ENCODE assay signal across 22 cellular contexts in genomic region chr10:61028861-61029361, GRCh38.
DNase-seq lines count a peak whose midpoint lies in the region; ATAC-seq, FAIRE-seq and TF ChIP-seq lines count a peak whose summit lies in the region.
"Had no signal": no experiment of that assay in that cellular context is flagged by ENCODE, and none has a peak within 500 bp of the region (broad histone marks: within the 10 kb centered on the region; RNA-seq: fewer than 3 reads in every experiment).

No MANE protein-coding gene starts in this region.

- DNase-seq in AG09309 (ENCODE audit: low read depth) (peak; percentile 27), bronchial epithelial cell (ENCODE audit: low read depth) (peak; percentile 81), kidney epithelial cell (ENCODE audit: low read depth) (peak; percentile 75), posterior vena cava (ENCODE audit: low spot score) (no peak), D341Med (ENCODE audit: low spot score) (no peak), right atrium auricular region (ENCODE audit: low spot score) (no peak)
- DNase-seq: ACHN; activated CD4-positive, alpha-beta T cell treated with anti-CD3 and anti-CD28 coated beads for 1 hour; activated CD8-positive, alpha-beta memory T cell treated with anti-CD3 and anti-CD28 coated beads, Interleukin-2, amount 10 ng/mL, durations not matched to agents 7 days and 5 days; activated effector memory CD4-positive, alpha-beta T cell treated with Interleukin-2 at 50 U/mL for 16 hours; dorsolateral prefrontal cortex; GOT3; lower lobe of right lung; NCI-H1694; NCI-H345; nephron progenitor cell had no signal

- TF ChIP-seq RAD21 in Ishikawa (IDR thresholded peaks at IDR 0.05; ENCODE audit: low read depth) = no peak

- H3K4me3 ChIP-seq in AG09309 (ENCODE audit: control insufficient read depth, low read depth, low read length) (no peak overlapping the region), bronchial epithelial cell (ENCODE audit: low read depth, low read length) (no peak overlapping the region), kidney epithelial cell (ENCODE audit: low read depth, low read length) (no peak overlapping the region), right atrium auricular region (no peak overlapping the region)
- H3K4me3 ChIP-seq: ascending aorta, dorsolateral prefrontal cortex, lower lobe of right lung, vagina had no signal

- no peaks in the 10 kb centered on the region for H3K9me3 ChIP-seq in right atrium auricular region
- H3K9me3 ChIP-seq: ascending aorta, lower lobe of right lung, vagina had no signal

- TF ChIP-seq CTCF in AG09309 (IDR thresholded peaks at IDR 0.05; ENCODE audit: control insufficient read depth, insufficient read depth, low read depth, low read length, missing control alignments) (no peak), bronchial epithelial cell (IDR thresholded peaks at IDR 0.05; ENCODE audit: insufficient read depth, low read length, severe bottlenecking) (no peak), kidney epithelial cell (IDR thresholded peaks at IDR 0.05; ENCODE audit: insufficient read depth, low read length, poor library complexity, severe bottlenecking) (no peak), right atrium auricular region (IDR thresholded peaks at IDR 0.05) (no peak)

- H3K27me3 ChIP-seq in bronchial epithelial cell (ENCODE audit: control insufficient read depth, insufficient read depth, low read length) (no peaks in the 10 kb centered on the region), kidney epithelial cell (ENCODE audit: control insufficient read depth, insufficient read depth, low read length) (no peaks in the 10 kb centered on the region), right atrium auricular region (no peaks in the 10 kb centered on the region)
- H3K27me3 ChIP-seq: ascending aorta, dorsolateral prefrontal cortex, vagina had no signal

- TF ChIP-seq EP300 in Ishikawa (IDR thresholded peaks at IDR 0.05; ENCODE audit: borderline replicate concordance) = peak; percentile 68; the same call in 1 of the 2 replicates

- intact Hi-C loops in posterior vena cava (cut with DNase I) = no loop called here

- no peak overlapping the region for H3K27ac ChIP-seq in right atrium auricular region
- H3K27ac ChIP-seq: ascending aorta, dorsolateral prefrontal cortex, lower lobe of right lung, vagina had no signal

- no peak for FAIRE-seq in bronchial epithelial cell (lab: Jason Lieb, UNC)
- FAIRE-seq: G401.6, GM12891 had no signal

- H3K4me1 ChIP-seq in right atrium auricular region = no peaks in the 10 kb centered on the region
- H3K4me1 ChIP-seq: ascending aorta, lower lobe of right lung, vagina had no signal

- no peak for ATAC-seq in HG03175 (IDR thresholded peaks at IDR 0.05; ENCODE audit: unreplicated experiment)
- ATAC-seq: activated CD8-positive, alpha-beta memory T cell treated with anti-CD3 and anti-CD28 coated beads, Interleukin-2, amount 10 ng/mL, durations not matched to agents 7 days and 5 days; lower lobe of right lung had no signal

- H3K36me3 ChIP-seq in bronchial epithelial cell (ENCODE audit: control insufficient read depth, insufficient read depth, low read length) (no peaks in the 10 kb centered on the region), kidney epithelial cell (ENCODE audit: control insufficient read depth, insufficient read depth, low read length) (no peaks in the 10 kb centered on the region), right atrium auricular region (no peaks in the 10 kb centered on the region)
- H3K36me3 ChIP-seq: ascending aorta, lower lobe of right lung, vagina had no signal

TF ChIP-seq in Ishikawa, 13 proteins besides CTCF, POLR2A, EP300 and RAD21:
- TF ChIP-seq TEAD4 (IDR thresholded peaks at IDR 0.05) (peak; percentile 24; the same call in 1 of the 2 replicates), MAX (IDR thresholded peaks at IDR 0.05) (no peak)

Comparison
In these comparisons a context has a peak if more than half of its experiments do, and no peak if none do; other contexts are left out.
1. DNase-seq: peak in AG09309 (single experiment), bronchial epithelial cell (single experiment) and kidney epithelial cell (single experiment); none in posterior vena cava (single experiment), D341Med (single experiment) and right atrium auricular region (single experiment).